Comparison of ENCODE assay signal across 8 cellular contexts in genomic region chr4:39044947-39045734, GRCh38. TPM values are rescaled to one million over a fixed set of nuclear protein-coding genes. Genes with fewer than 3 reads are reported as not detected.
DNase-seq lines count a peak whose midpoint lies in the region; ATAC-seq, FAIRE-seq and TF ChIP-seq lines count a peak whose summit lies in the region.

No MANE protein-coding gene starts in this region.

- DNase-seq in AG08395 (ENCODE audit: low spot score) (peak; percentile 34), erythroblast (lab: John Stamatoyannopoulos, UW) (peak; percentile 57 to 62), uterus (no peak), HTR-8/SVneo (ENCODE audit: insufficient read length, low spot score) (no peak)
- peak; percentile 42 for DNase-seq in activated CD4-positive, alpha-beta T cell treated with anti-CD3 and anti-CD28 coated beads for 48 hours

- no peaks in the 10 kb centered on the region for H3K36me3 ChIP-seq in muscle layer of colon (ENCODE audit: insufficient read depth, low read length)
- H3K36me3 ChIP-seq in uterus, result no peaks in the 10 kb centered on the region

- peak in 1 of 4 experiments; percentile 8 for TF ChIP-seq CTCF in uterus (IDR thresholded peaks at IDR 0.05)

- H3K4me3 ChIP-seq in muscle layer of colon (ENCODE audit: low read depth in 1 of 2, low read length in 2 of 2), result peak overlapping the region; percentile 58 to 83
- peak overlapping the region; percentile 53 to 97 for H3K4me3 ChIP-seq in uterus

- H3K27ac ChIP-seq in muscle layer of colon (ENCODE audit: low read depth, low read length), result peak overlapping the region; percentile 91
- peak overlapping the region; percentile 95 to 96 for H3K27ac ChIP-seq in uterus

- H3K4me1 ChIP-seq in muscle layer of colon (ENCODE audit: insufficient read depth, low read length) (peaks cover 27% of the 10 kb centered on the region), uterus (no peaks in the 10 kb centered on the region)

- no peak for FAIRE-seq in HTR-8/SVneo (lab: Jason Lieb, UNC)

- intact Hi-C loops in uterus (cut with DNase I; ENCODE audit: low total_unique reads), result no loop called here

- H3K9me3 ChIP-seq in muscle layer of colon (ENCODE audit: low read length) (no peaks in the 10 kb centered on the region), uterus (no peaks in the 10 kb centered on the region)

- TF ChIP-seq POLR2A in erythroblast (IDR thresholded peaks at IDR 0.05; ENCODE audit: low read length) (no peak), uterus (IDR thresholded peaks at IDR 0.05) (peak in 1 of 2 donors; percentile 17)

- peak overlapping the region; percentile 66 for H3K9ac ChIP-seq in muscle layer of colon (ENCODE audit: low read length)

- H3K27me3 ChIP-seq in muscle layer of colon (ENCODE audit: control insufficient read depth in 1 of 2, insufficient read depth in 2 of 2, low read length in 2 of 2), result no peaks in the 10 kb centered on the region
- no peaks in the 10 kb centered on the region for H3K27me3 ChIP-seq in uterus

- ATAC-seq in GM18858 (IDR thresholded peaks at IDR 0.05; ENCODE audit: unreplicated experiment), result peak; percentile 19
- ATAC-seq in HG03378 (IDR thresholded peaks at IDR 0.05; ENCODE audit: unreplicated experiment), result peak; percentile 9

RNA-seq across cellular contexts. Expression of gene TMEM156, which starts 12.9 kb away (rescaled TPM):
- under 1 TPM in 2 of 4 donors, not detected in 2; 0.37 to 0.41 TPM for total RNA-seq in uterus

RNA-seq across cellular contexts. Expression of gene KLHL5, which starts 16.9 kb away (rescaled TPM):
- total RNA-seq in uterus, result 10 to 100 TPM; 15.4 to 52.0 (median 33.2) TPM

Comparison
In these comparisons a context has a peak if more than half of its experiments do, and no peak if none do; other contexts are left out.
1. DNase-seq: peak in AG08395 (single experiment), activated CD4-positive, alpha-beta T cell treated with anti-CD3 and anti-CD28 coated beads for 48 hours (single experiment) and erythroblast (2 of 2); none in uterus (0 of 2) and HTR-8/SVneo (single experiment).